17 cellular contexts compared by ENCODE assay signal in genomic region chr6:487956-488355, GRCh38.
A peak's percentile ranks its signal among the peaks of the same experiment; 100 is the strongest.
DNase-seq lines count a peak whose midpoint lies in the region; ATAC-seq, FAIRE-seq and TF ChIP-seq lines count a peak whose summit lies in the region.
"Had no signal": no experiment of that assay in that cellular context is flagged by ENCODE, and none has a peak within 500 bp of the region (broad histone marks: within the 10 kb centered on the region; RNA-seq: fewer than 3 reads in every experiment).

No MANE protein-coding gene starts in this region.

- no peak overlapping the region for H3K18ac ChIP-seq in H1 (ENCODE audit: extremely low read depth, low read length)

- no peaks in the 10 kb centered on the region for H4K20me1 ChIP-seq in H1 (replicated peaks in 1 of 2; ENCODE audit: control insufficient read depth in 1 of 2, insufficient read depth in 2 of 2, low read length in 2 of 2)

- no peaks in the 10 kb centered on the region for H3K4me1 Mint-ChIP-seq in type B pancreatic cell (ENCODE audit: unreplicated experiment)

- H3K79me2 ChIP-seq in H1 (ENCODE audit: control insufficient read depth in 1 of 2, insufficient read depth in 2 of 2, low read length in 2 of 2), result no peaks in the 10 kb centered on the region

- H2AFZ ChIP-seq in H1 (ENCODE audit: low read length), result no peak overlapping the region
- H2AFZ ChIP-seq: neural progenitor cell had no signal

- no peak overlapping the region for H3K4me2 ChIP-seq in H1 (ENCODE audit: insufficient read depth in 1 of 2, low read depth in 2 of 2, low read length in 2 of 2)
- H3K4me2 ChIP-seq: neural progenitor cell had no signal

- H3K4me3 ChIP-seq in H1 (ENCODE audit: extremely low read depth in 1 of 4, insufficient read depth in 2 of 4, low read depth in 3 of 4, low read length in 4 of 4), result no peak overlapping the region
- no peak overlapping the region for H3K4me3 ChIP-seq in brain microvascular endothelial cell (ENCODE audit: low read depth, low read length)
- H3K4me3 ChIP-seq: neural progenitor cell, skin epidermis, suprapubic skin had no signal

- no peak overlapping the region for H4K8ac ChIP-seq in H1 (ENCODE audit: extremely low read depth, insufficient read depth, low read length)

- H3K36me3 Mint-ChIP-seq in type B pancreatic cell, result peaks cover 23% of the 10 kb centered on the region

- POLR2A ChIA-PET in H1 (lab: Charles Lee; ENCODE audit: partially characterized antibody), result no interaction called here

- no peak for FAIRE-seq in H1 (lab: Jason Lieb, UNC)
- FAIRE-seq: GM18507 had no signal

- H2BK5ac ChIP-seq in H1 (ENCODE audit: low read depth, low read length), result no peak overlapping the region

- TF ChIP-seq RAD21 in H1 (IDR thresholded peaks at IDR 0.05 in 1 of 2, conservative IDR thresholded peaks at IDR 0.05 in 1 of 2; ENCODE audit: low read depth in 2 of 2, low read length in 2 of 2), result no peak

- H3K4me1 ChIP-seq in H1 (replicated peaks in 1 of 4; ENCODE audit: control insufficient read depth in 3 of 4, insufficient read depth in 4 of 4, low read length in 3 of 4), result no peaks in the 10 kb centered on the region
- H3K4me1 ChIP-seq: neural progenitor cell had no signal

- TF ChIP-seq CTCF in H1 (IDR thresholded peaks at IDR 0.05; ENCODE audit: control extremely low read depth in 1 of 3, insufficient read depth in 1 of 3, low read depth in 1 of 3, low read length in 3 of 3), result no peak
- no peak for TF ChIP-seq CTCF in brain microvascular endothelial cell (IDR thresholded peaks at IDR 0.05; ENCODE audit: low read depth, low read length, missing control alignments)
- no peak for TF ChIP-seq CTCF in type B pancreatic cell (conservative IDR thresholded peaks at IDR 0.05)

- no peaks in the 10 kb centered on the region for H3K79me1 ChIP-seq in H1 (ENCODE audit: low read depth, low read length)

- H3K14ac ChIP-seq in H1 (ENCODE audit: insufficient read length), result no peak overlapping the region

- ATAC-seq in HG03045 (IDR thresholded peaks at IDR 0.05; ENCODE audit: unreplicated experiment), result no peak

- in situ Hi-C loops in brain microvascular endothelial cell (cut with HindIII; ENCODE audit: low pct_ligation_motif_present, low sequenced_read_pairs), result no loop called here

- H3K36me3 ChIP-seq in H1 (ENCODE audit: control insufficient read depth in 2 of 4, insufficient read depth in 4 of 4, low read length in 3 of 4) (peaks cover 6 to 36% (median 23%) of the 10 kb centered on the region in 4 experiments; a peak in 6 of 8 replicates), brain microvascular endothelial cell (replicated peaks) (peaks cover 13% of the 10 kb centered on the region)

- H3K9me3 ChIP-seq in H1 (ENCODE audit: insufficient read depth in 2 of 2, low read depth in 1 of 2, low read length in 1 of 2), result peaks cover 18 to 30% of the 10 kb centered on the region in 2 experiments
- H3K9me3 ChIP-seq: suprapubic skin had no signal

- WGBS in H1 (ENCODE audit: extremely low coverage in 1 of 2, insufficient coverage in 1 of 2, insufficient read length in 1 of 2, insufficient replicate concordance in 2 of 2, low coverage in 1 of 2, low lambda C conversion rate in 2 of 2, missing lambda C conversion rate in 1 of 2), 2 experiments, result 98% methylated on average over 13 of the region's 13 CpGs; no CpG with 5 or more reads in 1 of the 2 experiments

- CTCF ChIA-PET in H1 (lab: Charles Lee; ENCODE audit: partially characterized antibody), result no interaction called here

- H2AK5ac ChIP-seq in H1 (ENCODE audit: low read depth, low read length), result no peak overlapping the region

- no peak overlapping the region for H3K27ac Mint-ChIP-seq in type B pancreatic cell
- H3K27ac Mint-ChIP-seq: neural progenitor cell had no signal

- H3K4ac ChIP-seq in H1 (replicated peaks; ENCODE audit: insufficient read length, low read depth, low read length), result no peak overlapping the region

- H3K9ac ChIP-seq in H1 (replicated peaks in 1 of 4; ENCODE audit: extremely low read depth in 1 of 4, low read depth in 3 of 4, low read length in 3 of 4), result no peak overlapping the region
- H3K9ac ChIP-seq: neural progenitor cell had no signal

- H3K4me3 Mint-ChIP-seq in type B pancreatic cell, result no peak overlapping the region
- H3K4me3 Mint-ChIP-seq: neural progenitor cell had no signal

- DNase-seq in NCI-H2171 treated with DMSO at 0.1 percent for 48 hours (lab: John Stamatoyannopoulos, UW) (peak; percentile 35), NCI-H2171 (lab: John Stamatoyannopoulos, UW) (no peak), RPMI7951 (ENCODE audit: low read depth) (peak; percentile 28), H1 (ENCODE audit: low read depth in 1 of 2, low spot score in 2 of 2) (no peak), pons (ENCODE audit: low spot score) (peak; percentile 90), brain microvascular endothelial cell (no peak), type B pancreatic cell (ENCODE audit: extremely low spot score, unreplicated experiment) (no peak)
- DNase-seq: activated CD4-positive, alpha-beta T cell treated with anti-CD3 and anti-CD28 coated beads for 1 hour; activated gamma-delta T cell treated with Interleukin-2 at 50 U/mL for 16 hours; COR-L47; GDM1 had no signal

- TF ChIP-seq POLR2A in H1 (IDR thresholded peaks at IDR 0.05; ENCODE audit: control extremely low read depth in 1 of 2, low read depth in 2 of 2, low read length in 2 of 2), result no peak

- no peak overlapping the region for H3K56ac ChIP-seq in H1 (replicated peaks; ENCODE audit: insufficient read length, low read depth, low read length)

- H3K23ac ChIP-seq in H1 (ENCODE audit: insufficient read length), result no peak overlapping the region

- H4K5ac ChIP-seq in H1 (ENCODE audit: insufficient read length, low read depth, low read length), result no peak overlapping the region

- no peak overlapping the region for H3K27ac ChIP-seq in H1 (ENCODE audit: low read depth, low read length)
- H3K27ac ChIP-seq in brain microvascular endothelial cell, result no peak overlapping the region
- H3K27ac ChIP-seq: 22Rv1, neural progenitor cell, skin epidermis, suprapubic skin had no signal

- H3K27me3 ChIP-seq in H1 (replicated peaks in 1 of 4; ENCODE audit: control insufficient read depth in 3 of 4, extremely low read depth in 1 of 4, insufficient read depth in 3 of 4, low read length in 3 of 4) (no peaks in the 10 kb centered on the region; a peak in 1 of 7 replicates), brain microvascular endothelial cell (replicated peaks) (no peaks in the 10 kb centered on the region)
- H3K27me3 ChIP-seq: neural progenitor cell, suprapubic skin had no signal

- TF ChIP-seq EP300 in H1 (IDR thresholded peaks at IDR 0.05; ENCODE audit: borderline replicate concordance in 1 of 2, low read depth in 2 of 2, low read length in 2 of 2), result no peak

- H4K91ac ChIP-seq in H1 (replicated peaks; ENCODE audit: insufficient read length, low read length), result no peak overlapping the region

- no peak overlapping the region for H2BK120ac ChIP-seq in H1 (replicated peaks; ENCODE audit: low read depth, low read length)

- H3K9me3 Mint-ChIP-seq in type B pancreatic cell, result peaks cover 4% of the 10 kb centered on the region

- H3K23me2 ChIP-seq in H1 (ENCODE audit: low read depth, low read length), result no peaks in the 10 kb centered on the region

- no peak overlapping the region for H2BK15ac ChIP-seq in H1 (ENCODE audit: low read length)

- H3K27me3 Mint-ChIP-seq in type B pancreatic cell, result no peaks in the 10 kb centered on the region

- H2BK20ac ChIP-seq in H1 (ENCODE audit: low read length), result no peak overlapping the region

- no peak overlapping the region for H2BK12ac ChIP-seq in H1 (ENCODE audit: low read depth, low read length)

TF ChIP-seq in H1, 55 proteins besides CTCF, POLR2A, EP300 and RAD21:
- TF ChIP-seq CREB1 (IDR thresholded peaks at IDR 0.05), result no peak
- TF ChIP-seq MAX (IDR thresholded peaks at IDR 0.05), result peak; percentile 60; the same call in 1 of the 2 replicates
- TF ChIP-seq, protein P1, sequence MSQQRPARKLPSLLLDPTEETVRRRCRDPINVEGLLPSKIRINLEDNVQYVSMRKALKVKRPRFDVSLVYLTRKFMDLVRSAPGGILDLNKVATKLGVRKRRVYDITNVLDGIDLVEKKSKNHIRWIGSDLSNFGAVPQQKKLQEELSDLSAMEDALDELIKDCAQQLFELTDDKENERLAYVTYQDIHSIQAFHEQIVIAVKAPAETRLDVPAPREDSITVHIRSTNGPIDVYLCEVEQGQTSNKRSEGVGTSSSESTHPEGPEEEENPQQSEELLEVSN (IDR thresholded peaks at IDR 0.05), result peak; percentile 52; the same call in 1 of the 2 replicates
- TF ChIP-seq PHF8 (conservative IDR thresholded peaks at IDR 0.05; ENCODE audit: low read depth, low read length), result no peak
- TF ChIP-seq RFX5 (IDR thresholded peaks at IDR 0.05; ENCODE audit: borderline replicate concordance, low read depth, low read length), result no peak
- TF ChIP-seq CBX8 (IDR thresholded peaks at IDR 0.05; ENCODE audit: borderline replicate concordance, low read depth, low read length), result no peak
- no peak for TF ChIP-seq KDM5A (IDR thresholded peaks at IDR 0.05; ENCODE audit: low read length)
- no peak for TF ChIP-seq CTBP2 (IDR thresholded peaks at IDR 0.05; ENCODE audit: borderline replicate concordance, insufficient read depth, insufficient read length, low read length)

Comparison
In these comparisons a context has a peak if more than half of its experiments do, and no peak if none do; other contexts are left out.
1. DNase-seq: peak in NCI-H2171 treated with DMSO at 0.1 percent for 48 hours (single experiment), RPMI7951 (single experiment) and pons (single experiment); none in NCI-H2171 (single experiment), H1 (0 of 2), brain microvascular endothelial cell (single experiment) and type B pancreatic cell (single experiment).